8 cellular contexts compared by ENCODE assay signal in the genomic region with DNA sequence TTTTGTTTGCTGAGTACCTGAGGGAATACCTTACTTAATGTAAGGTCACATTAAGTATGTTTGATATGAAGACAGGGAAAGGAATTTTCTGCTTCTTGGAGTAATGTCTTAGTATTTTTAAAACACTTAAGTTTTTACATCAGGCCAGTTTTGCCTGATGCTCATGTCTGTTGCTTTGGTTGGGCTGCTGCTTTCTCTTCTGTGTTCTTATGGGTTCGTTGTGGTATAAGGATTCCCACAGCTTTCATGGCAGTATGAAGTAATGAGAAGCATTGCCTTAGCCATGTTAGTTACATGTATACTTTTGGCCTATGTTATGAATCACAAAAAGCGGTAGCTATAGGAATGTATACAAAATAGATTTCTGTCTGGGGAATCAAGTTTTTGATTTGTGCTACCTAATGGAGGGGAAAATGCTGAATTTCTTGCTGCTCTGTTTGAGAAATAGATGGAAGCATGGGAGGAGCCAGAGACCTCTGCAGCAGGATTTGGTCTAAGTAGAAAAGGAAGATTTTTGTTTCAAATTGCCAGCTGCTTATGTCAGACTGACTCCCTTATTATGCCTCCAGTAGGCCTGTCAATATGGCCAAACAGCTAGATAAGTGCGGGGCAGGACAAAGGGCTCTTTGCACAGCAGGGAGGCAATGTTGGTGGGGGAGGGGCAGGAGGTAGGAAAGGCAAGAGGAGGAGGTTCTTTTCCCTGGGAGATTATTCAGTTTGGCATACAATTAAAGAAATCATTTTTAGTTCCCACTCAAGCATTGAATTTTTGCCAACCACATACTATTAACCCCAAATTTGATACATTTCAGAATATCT. TPM values are rescaled to one million over a fixed set of nuclear protein-coding genes. Genes with fewer than 3 reads are reported as not detected.
DNase-seq lines count a peak whose midpoint lies in the region; ATAC-seq, FAIRE-seq and TF ChIP-seq lines count a peak whose summit lies in the region.

No MANE protein-coding gene starts in this region.

- intact Hi-C loops in GM12878 (cut with micrococcal nuclease; ENCODE audit: unreplicated experiment) (no loop called here), uterus (cut with DNase I; ENCODE audit: low total_unique reads) (no loop called here)

- TF ChIP-seq RAD21 in GM12878 (IDR thresholded peaks at IDR 0.05; ENCODE audit: insufficient read depth, low read depth, low read length), result no peak

- peaks cover 4% of the 10 kb centered on the region for H4K20me1 ChIP-seq in GM12878 (ENCODE audit: control insufficient read depth, insufficient read depth)

- TF ChIP-seq POLR2A in GM12878 (IDR thresholded peaks at IDR 0.05; ENCODE audit: low read depth, low read length), result no peak
- TF ChIP-seq POLR2A in uterus (IDR thresholded peaks at IDR 0.05), result no peak

- H3K36me3 ChIP-seq in GM12878 (ENCODE audit: control insufficient read depth in 2 of 2, insufficient read depth in 2 of 2, low read length in 1 of 2) (peaks cover 0 to 5% of the 10 kb centered on the region in 2 experiments; a peak in 1 of 4 replicates), uterus (no peaks in the 10 kb centered on the region)
- no peaks in the 10 kb centered on the region for H3K36me3 ChIP-seq in effector memory CD4-positive, alpha-beta T cell (ENCODE audit: control insufficient read depth, insufficient read depth, low read length)

- ATAC-seq in GM12878 (peak; percentile 23), HG03108 (IDR thresholded peaks at IDR 0.05; ENCODE audit: unreplicated experiment) (no peak)

- peak overlapping the region; percentile 45 for H3K4me2 ChIP-seq in GM12878 (ENCODE audit: control insufficient read depth, insufficient read depth)

- SMC1A ChIA-PET in GM12878 (lab: Charles Lee; ENCODE audit: uncharacterized antibody, unreplicated experiment), result interaction anchor here (0.6 to 4.1 kb wide), 12 partner anchors 8 to 54 kb away, joined by 3 to 43 read pairs (median 4); a partner anchor contains a TSS

- no TSS peak for BruUV-seq in GM12878 (replicated peaks; lab: Mats Ljungman, UMichigan)

- DNase-seq in DMS 273 (lab: John Stamatoyannopoulos, UW; ENCODE audit: unreplicated experiment) (peak; percentile 77), NCI-H1417 (lab: John Stamatoyannopoulos, UW) (peak; percentile 64 to 92 (median 82)), GM12878 (ENCODE audit: low read depth, low spot score) (no peak), uterus (no peak), GM19239 (ENCODE audit: insufficient read length, low spot score) (no peak)
- no peak for DNase-seq in effector memory CD4-positive, alpha-beta T cell

- H3K27ac ChIP-seq in GM12878 (ENCODE audit: control insufficient read depth, insufficient read depth) (peak overlapping the region; percentile 15; the same call in 1 of the 2 replicates), layer of hippocampus (ENCODE audit: low read depth, low read length) (peak overlapping the region; percentile 39), uterus (peak overlapping the region; percentile 7 to 26)
- no peak overlapping the region for H3K27ac ChIP-seq in effector memory CD4-positive, alpha-beta T cell (ENCODE audit: insufficient read depth, low read length, poor library complexity, severe bottlenecking)

- no peaks in the 10 kb centered on the region; the same call in 2 of the 3 replicates for H3K9me3 ChIP-seq in GM12878 (replicated peaks; ENCODE audit: control insufficient read depth, insufficient read depth, low read length)
- H3K9me3 ChIP-seq in uterus, result no peaks in the 10 kb centered on the region
- H3K9me3 ChIP-seq in effector memory CD4-positive, alpha-beta T cell (ENCODE audit: control insufficient read depth, low read length), result no peaks in the 10 kb centered on the region

- H3K9ac ChIP-seq in GM12878 (ENCODE audit: control insufficient read depth, insufficient read depth, low read length), result no peak overlapping the region

- TF ChIP-seq CTCF in GM12878 (IDR thresholded peaks at IDR 0.05 in 2 of 3, conservative IDR thresholded peaks at IDR 0.05 in 1 of 3; ENCODE audit: control insufficient read depth in 2 of 3, extremely low read depth in 1 of 3, insufficient read depth in 1 of 3, low read depth in 3 of 3, low read length in 3 of 3), result no peak
- TF ChIP-seq CTCF in uterus (IDR thresholded peaks at IDR 0.05), result no peak

- 53% methylated on average over 3 of the region's 3 CpGs for WGBS in GM12878 (ENCODE audit: insufficient coverage, insufficient replicate concordance, low lambda C conversion rate, missing lambda C conversion rate)

- H3K4me1 ChIP-seq in GM12878 (ENCODE audit: control insufficient read depth, insufficient read depth, low read length), result peaks cover 5% of the 10 kb centered on the region; the same call in 1 of the 2 replicates
- H3K4me1 ChIP-seq in uterus, result peaks cover 14 to 26% of the 10 kb centered on the region in 2 donors
- H3K4me1 ChIP-seq in effector memory CD4-positive, alpha-beta T cell (ENCODE audit: control insufficient read depth, insufficient read depth, low read length, poor library complexity, severe bottlenecking), result peaks cover 34% of the 10 kb centered on the region

- H3K4me3 ChIP-seq in GM12878 (peak overlapping the region; percentile 59), uterus (peak overlapping the region in 1 of 2 donors; percentile 0)
- no peak overlapping the region for H3K4me3 ChIP-seq in effector memory CD4-positive, alpha-beta T cell (ENCODE audit: insufficient read depth, low read depth, low read length, poor library complexity, severe bottlenecking)

- no peak for FAIRE-seq in GM12878 (lab: Jason Lieb, UNC)
- FAIRE-seq in GM19239 (lab: Jason Lieb, UNC), result no peak

- peaks cover 99% of the 10 kb centered on the region for H3K79me2 ChIP-seq in GM12878 (ENCODE audit: control insufficient read depth, insufficient read depth, low read length)

- RAD21 ChIA-PET in GM12878 (lab: Charles Lee; ENCODE audit: unreplicated experiment), result interaction anchor here (1.3 to 3.4 kb wide), 5 partner anchors 7 to 39 kb away, joined by 3 to 20 read pairs (median 5); a partner anchor contains a TSS

- POLR2A ChIA-PET in GM12878 (lab: Charles Lee), result interaction anchor here (0.9 to 4.1 kb wide), 3 partner anchors 9 to 36 kb away, joined by 3 to 24 read pairs (median 5); no protein-coding TSS in a partner anchor

- H3K27me3 ChIP-seq in GM12878 (replicated peaks in 1 of 2; ENCODE audit: control insufficient read depth in 2 of 2, insufficient read depth in 2 of 2, low read length in 1 of 2) (no peaks in the 10 kb centered on the region), layer of hippocampus (ENCODE audit: control insufficient read depth, insufficient read depth, low read length) (no peaks in the 10 kb centered on the region), uterus (no peaks in the 10 kb centered on the region)
- no peaks in the 10 kb centered on the region for H3K27me3 ChIP-seq in effector memory CD4-positive, alpha-beta T cell (replicated peaks; ENCODE audit: control insufficient read depth, insufficient read depth, low read length, poor library complexity, severe bottlenecking)

- in situ Hi-C loops in GM12878 (cut with MboI), result no loop called here

- TF ChIP-seq EP300 in GM12878 (IDR thresholded peaks at IDR 0.05; ENCODE audit: borderline replicate concordance in 1 of 2, control insufficient read depth in 1 of 2, low read depth in 2 of 2, low read length in 2 of 2), result no peak

- no peak overlapping the region for H2AFZ ChIP-seq in GM12878 (ENCODE audit: control insufficient read depth, low read depth, low read length)

- CTCF ChIA-PET in GM12878 (lab: Yijun Ruan, JAX), result interaction anchor here (1.0 to 2.7 kb wide), 6 partner anchors 8 to 25 kb away, joined by 3 to 21 read pairs (median 3); no protein-coding TSS in a partner anchor

TF ChIP-seq in GM12878, 131 proteins besides CTCF, POLR2A, EP300 and RAD21 (continues in another document):
- TF ChIP-seq SMAD5 (IDR thresholded peaks at IDR 0.05; ENCODE audit: low read depth), result no peak

RNA-seq across cellular contexts. Expression of a gene that starts 5.2 kb away (rescaled TPM):
- total RNA-seq in GM12878 (2013; cell fraction: nucleolus; rRNA removed), result 719 and 759 TPM in 2 replicates
- total RNA-seq in GM12878 (2014; rRNA removed), result 44.7 and 53.3 TPM in 2 replicates
- 60.8 and 61.2 TPM in 2 replicates for total RNA-seq in GM12878 (2014; rRNA removed; fragmentation: Illumina TruSeq; extraction: Trizol)
- total RNA-seq in GM12878 (2021), result 90.1 and 93.5 TPM in 2 replicates
- 104 TPM for polyA plus RNA-seq in GM12878 (2011; ENCODE audit: low read depth)
- polyA plus RNA-seq in GM12878 (2011; rRNA removed), result 73.3 and 94.0 TPM in 2 replicates
- polyA plus RNA-seq in GM12878 (2011; cell fraction: cytosol; rRNA removed), result 60.0 and 80.8 TPM in 2 replicates
- polyA plus RNA-seq in GM12878 (2011; cell fraction: nucleus; rRNA removed), result 252 and 350 TPM in 2 replicates
- polyA plus RNA-seq in GM12878 (2012), result 66.6 and 69.7 TPM in 2 replicates
- 87.6 and 94.3 TPM in 2 replicates for polyA plus RNA-seq in GM12878 (2014; fragmentation: Illumina TruSeq; extraction: Trizol)
- 10 to 100 TPM in 1 of 2 experiments, 1 to 10 TPM in 1; 8.2 to 23.0 TPM for polyA plus RNA-seq in GM12878 (2014; fragmentation: Nextera tagmentation; extraction: Ambion mirVana)
- polyA plus RNA-seq in GM12878 (2014; rRNA removed), result 55.5 and 57.5 TPM in 2 replicates
- polyA plus RNA-seq in GM12878 (2016; fragmentation: Nextera tagmentation; extraction: Ambion mirVana), result 10 to 100 TPM; 46.9 to 50.7 TPM
- 134 and 215 TPM in 2 replicates for polyA minus RNA-seq in GM12878 (2011; rRNA and poly(A)+ RNA removed)
- 55.5 and 67.3 TPM in 2 replicates for polyA minus RNA-seq in GM12878 (2011; cell fraction: cytosol; rRNA and poly(A)+ RNA removed)
- 205 and 262 TPM in 2 replicates for polyA minus RNA-seq in GM12878 (2011; cell fraction: nucleus; rRNA and poly(A)+ RNA removed)
- 100 to 1,000 TPM in 1 of 4 donors, 10 to 100 TPM in 3; 57.9 to 198 (median 94.2) TPM for total RNA-seq in uterus

RNA-seq across cellular contexts. Expression of a gene that starts 39.8 kb away (rescaled TPM):
- 43.7 and 50.7 TPM in 2 replicates for total RNA-seq in GM12878 (2013; cell fraction: nucleolus; rRNA removed)
- 28.7 and 42.3 TPM in 2 replicates for total RNA-seq in GM12878 (2014; rRNA removed)
- 46.7 and 47.4 TPM in 2 replicates for total RNA-seq in GM12878 (2014; rRNA removed; fragmentation: Illumina TruSeq; extraction: Trizol)
- 39.3 and 46.1 TPM in 2 replicates for total RNA-seq in GM12878 (2021)
- 38.5 TPM for polyA plus RNA-seq in GM12878 (2011; ENCODE audit: low read depth)
- 44.5 and 57.5 TPM in 2 replicates for polyA plus RNA-seq in GM12878 (2011; rRNA removed)
- 25.4 and 33.5 TPM in 2 replicates for polyA plus RNA-seq in GM12878 (2011; cell fraction: cytosol; rRNA removed)
- polyA plus RNA-seq in GM12878 (2011; cell fraction: nucleus; rRNA removed), result 18.2 and 19.4 TPM in 2 replicates
- polyA plus RNA-seq in GM12878 (2012), result 32.8 and 44.6 TPM in 2 replicates
- 43.8 and 54.9 TPM in 2 replicates for polyA plus RNA-seq in GM12878 (2014; fragmentation: Illumina TruSeq; extraction: Trizol)
- polyA plus RNA-seq in GM12878 (2014; fragmentation: Nextera tagmentation; extraction: Ambion mirVana), result 10 to 100 TPM; 29.2 to 32.1 TPM
- 25.4 and 31.7 TPM in 2 replicates for polyA plus RNA-seq in GM12878 (2014; rRNA removed)
- 10 to 100 TPM; 39.8 to 44.2 TPM for polyA plus RNA-seq in GM12878 (2016; fragmentation: Nextera tagmentation; extraction: Ambion mirVana)
- 68.4 and 126 TPM in 2 replicates for polyA minus RNA-seq in GM12878 (2011; rRNA and poly(A)+ RNA removed)
- 21.2 and 24.5 TPM in 2 replicates for polyA minus RNA-seq in GM12878 (2011; cell fraction: cytosol; rRNA and poly(A)+ RNA removed)
- polyA minus RNA-seq in GM12878 (2011; cell fraction: nucleus; rRNA and poly(A)+ RNA removed), result 16.2 and 30.7 TPM in 2 replicates
- total RNA-seq in uterus, result 10 to 100 TPM; 13.3 to 48.9 (median 25.0) TPM

Comparison
In these comparisons a context has a peak if more than half of its experiments do, and no peak if none do; other contexts are left out.
1. DNase-seq: peak in DMS 273 (single experiment) and NCI-H1417 (3 of 3); none in GM12878 (single experiment), uterus (0 of 2), GM19239 (single experiment) and effector memory CD4-positive, alpha-beta T cell (0 of 3).